ENCODE assay signal across 33 cellular contexts in genomic region chr5:94313188-94313587, GRCh38.
"Had no signal": no experiment of that assay in that cellular context is flagged by ENCODE, and none has a peak within 500 bp of the region (broad histone marks: within the 10 kb centered on the region; RNA-seq: fewer than 3 reads in every experiment).

No MANE protein-coding gene starts in this region.

- H3K9me3 ChIP-seq: adrenal gland, body of pancreas, breast epithelium had no signal

- H3K36me3 Mint-ChIP-seq: activated CD4-positive, alpha-beta memory T cell treated with anti-CD3 and anti-CD28 coated beads for 36 hours; activated CD8-positive, alpha-beta memory T cell treated with anti-CD3 and anti-CD28 coated beads, Interleukin-2, amount 10 ng/mL, durations not matched to agents 7 days and 5 days; activated naive CD4-positive, alpha-beta T cell treated with anti-CD3 and anti-CD28 coated beads, Interleukin-2, amount 50 U/mL, for 24 hours; activated naive CD8-positive, alpha-beta T cell treated with anti-CD3 and anti-CD28 coated beads for 36 hours had no signal

- H3K36me3 ChIP-seq: adrenal gland, breast epithelium, cardiac muscle cell had no signal

- DNase-seq: activated CD4-positive, alpha-beta memory T cell treated with anti-CD3 and anti-CD28 coated beads for 36 hours; activated CD4-positive, alpha-beta T cell treated with anti-CD3 and anti-CD28 coated beads for 36 hours; activated CD4-positive, alpha-beta T cell treated with anti-CD3 and anti-CD28 coated beads, Interleukin-2, amount 10 ng/mL, durations not matched to agents 24 days and 14 days; activated CD4-positive, CD25-positive, alpha-beta regulatory T cell; activated CD4-positive, CD25-positive, alpha-beta regulatory T cell treated with anti-CD3 and anti-CD28 coated beads, Interleukin-2, amount 50 U/mL, for 72 hours; activated CD8-positive, alpha-beta memory T cell treated with anti-CD3 and anti-CD28 coated beads, Interleukin-2, amount 10 ng/mL, durations not matched to agents 7 days and 5 days; activated CD8-positive, alpha-beta memory T cell treated with anti-CD3 and anti-CD28 coated beads, Interleukin-2, amount 50 U/mL, for 4 hours; activated CD8-positive, alpha-beta T cell treated with anti-CD3 and anti-CD28 coated beads, Interleukin-2, amount 10 ng/mL, durations not matched to agents 7 days and 5 days; activated effector memory CD4-positive, alpha-beta T cell treated with anti-CD3 and anti-CD28 coated beads, Interleukin-2, amount 50 U/mL, for 16 hours; activated naive CD4-positive, alpha-beta T cell treated with anti-CD3 and anti-CD28 coated beads for 36 hours; activated naive CD8-positive, alpha-beta T cell treated with anti-CD3 and anti-CD28 coated beads for 36 hours; activated naive CD8-positive, alpha-beta T cell treated with anti-CD3 and anti-CD28 coated beads, Interleukin-2, amount 50 U/mL, for 24 hours; activated T-cell treated with anti-CD3 and anti-CD28 coated beads, Interleukin-2, amount 50 U/mL, for 1 hour; activated T-cell treated with anti-CD3 and anti-CD28 coated beads, Interleukin-2, amount 50 U/mL, for 48 hours; adrenal gland; amygdala; aorta; body of pancreas; central memory CD4-positive, alpha-beta T cell; cerebellar nuclear complex; dorsolateral prefrontal cortex; effector memory CD4-positive, alpha-beta T cell; endodermal cell; foreskin fibroblast; head of caudate nucleus; T-helper 2 cell had no signal

- H3K4me1 Mint-ChIP-seq: activated CD4-positive, alpha-beta T cell treated with anti-CD3 and anti-CD28 coated beads for 36 hours; activated CD4-positive, alpha-beta T cell treated with anti-CD3 and anti-CD28 coated beads, Interleukin-2, amount 10 ng/mL, durations not matched to agents 24 days and 14 days; activated CD8-positive, alpha-beta memory T cell treated with anti-CD3 and anti-CD28 coated beads, Interleukin-2, amount 10 ng/mL, durations not matched to agents 7 days and 5 days; activated naive CD4-positive, alpha-beta T cell treated with anti-CD3 and anti-CD28 coated beads, Interleukin-2, amount 50 U/mL, for 24 hours; activated naive CD8-positive, alpha-beta T cell treated with anti-CD3 and anti-CD28 coated beads, Interleukin-2, amount 50 U/mL, for 24 hours had no signal

- H3K27ac Mint-ChIP-seq: activated CD4-positive, alpha-beta memory T cell treated with anti-CD3 and anti-CD28 coated beads for 36 hours; activated CD4-positive, alpha-beta T cell treated with anti-CD3 and anti-CD28 coated beads for 36 hours; activated CD4-positive, alpha-beta T cell treated with anti-CD3 and anti-CD28 coated beads, Interleukin-2, amount 10 ng/mL, durations not matched to agents 24 days and 14 days; activated CD8-positive, alpha-beta memory T cell treated with anti-CD3 and anti-CD28 coated beads, Interleukin-2, amount 10 ng/mL, durations not matched to agents 7 days and 5 days; activated CD8-positive, alpha-beta T cell treated with anti-CD3 and anti-CD28 coated beads, Interleukin-2, amount 10 ng/mL, durations not matched to agents 7 days and 5 days; activated naive CD4-positive, alpha-beta T cell treated with anti-CD3 and anti-CD28 coated beads for 36 hours; activated naive CD4-positive, alpha-beta T cell treated with anti-CD3 and anti-CD28 coated beads, Interleukin-2, amount 50 U/mL, for 24 hours; activated naive CD8-positive, alpha-beta T cell treated with anti-CD3 and anti-CD28 coated beads for 36 hours; activated naive CD8-positive, alpha-beta T cell treated with anti-CD3 and anti-CD28 coated beads, Interleukin-2, amount 50 U/mL, for 24 hours; activated T-helper 1 cell treated with anti-CD3 and anti-CD28 coated beads, Interleukin-12 subunit alpha, Interleukin-12 subunit beta, Interleukin-2, Interleukin-4 antibody, amounts not matched to agents 30 ng/mL and 10 ng/mL and 1 ng/mL, durations not matched to agents 14 hours and 24 hours and 36 hours; activated T-helper 2 cell treated with anti-CD3 and anti-CD28 coated beads, Interferon-gamma antibody, Interleukin-2, Interleukin-4, amounts not matched to agents 10 μg/mL and 5 μg/mL and 100 μg/mL, durations not matched to agents 14 hours and 24 hours and 36 hours; dendritic cell treated with granulocyte-macrophage colony-stimulating factor and Interleukin-4, amounts not matched to agents 40 ng/mL and 50 ng/mL, for 4 days; endodermal cell had no signal

- H3K27me3 Mint-ChIP-seq: activated CD4-positive, alpha-beta memory T cell treated with anti-CD3 and anti-CD28 coated beads for 36 hours; activated CD4-positive, alpha-beta T cell treated with anti-CD3 and anti-CD28 coated beads for 36 hours; activated CD8-positive, alpha-beta memory T cell treated with anti-CD3 and anti-CD28 coated beads, Interleukin-2, amount 10 ng/mL, durations not matched to agents 7 days and 5 days; activated naive CD4-positive, alpha-beta T cell treated with anti-CD3 and anti-CD28 coated beads, Interleukin-2, amount 50 U/mL, for 24 hours; activated naive CD8-positive, alpha-beta T cell treated with anti-CD3 and anti-CD28 coated beads for 36 hours; activated naive CD8-positive, alpha-beta T cell treated with anti-CD3 and anti-CD28 coated beads, Interleukin-2, amount 50 U/mL, for 24 hours; dendritic cell treated with granulocyte-macrophage colony-stimulating factor and Interleukin-4, amounts not matched to agents 40 ng/mL and 50 ng/mL, for 4 days had no signal

- H3K9me3 Mint-ChIP-seq: activated CD4-positive, alpha-beta memory T cell treated with anti-CD3 and anti-CD28 coated beads for 36 hours; activated CD4-positive, alpha-beta T cell treated with anti-CD3 and anti-CD28 coated beads, Interleukin-2, amount 10 ng/mL, durations not matched to agents 24 days and 14 days; activated naive CD4-positive, alpha-beta T cell treated with anti-CD3 and anti-CD28 coated beads for 36 hours; activated naive CD4-positive, alpha-beta T cell treated with anti-CD3 and anti-CD28 coated beads, Interleukin-2, amount 50 U/mL, for 24 hours; activated naive CD8-positive, alpha-beta T cell treated with anti-CD3 and anti-CD28 coated beads for 36 hours; activated naive CD8-positive, alpha-beta T cell treated with anti-CD3 and anti-CD28 coated beads, Interleukin-2, amount 50 U/mL, for 24 hours; activated T-helper 1 cell treated with anti-CD3 and anti-CD28 coated beads, Interleukin-12 subunit alpha, Interleukin-12 subunit beta, Interleukin-2, Interleukin-4 antibody, amounts not matched to agents 30 ng/mL and 10 ng/mL and 1 ng/mL, durations not matched to agents 14 hours and 24 hours and 36 hours; activated T-helper 2 cell treated with anti-CD3 and anti-CD28 coated beads, Interferon-gamma antibody, Interleukin-2, Interleukin-4, amounts not matched to agents 10 μg/mL and 5 μg/mL and 100 μg/mL, durations not matched to agents 14 hours and 24 hours and 36 hours; dendritic cell treated with granulocyte-macrophage colony-stimulating factor and Interleukin-4, amounts not matched to agents 40 ng/mL and 50 ng/mL, for 4 days; endodermal cell had no signal

- H3K4me3 Mint-ChIP-seq: activated CD4-positive, alpha-beta memory T cell treated with anti-CD3 and anti-CD28 coated beads for 36 hours; activated CD4-positive, alpha-beta T cell treated with anti-CD3 and anti-CD28 coated beads for 36 hours; activated CD4-positive, alpha-beta T cell treated with anti-CD3 and anti-CD28 coated beads, Interleukin-2, amount 10 ng/mL, durations not matched to agents 24 days and 14 days; activated CD8-positive, alpha-beta memory T cell treated with anti-CD3 and anti-CD28 coated beads, Interleukin-2, amount 10 ng/mL, durations not matched to agents 7 days and 5 days; activated CD8-positive, alpha-beta T cell treated with anti-CD3 and anti-CD28 coated beads, Interleukin-2, amount 10 ng/mL, durations not matched to agents 7 days and 5 days; activated naive CD4-positive, alpha-beta T cell treated with anti-CD3 and anti-CD28 coated beads for 36 hours; activated naive CD4-positive, alpha-beta T cell treated with anti-CD3 and anti-CD28 coated beads, Interleukin-2, amount 50 U/mL, for 24 hours; activated naive CD8-positive, alpha-beta T cell treated with anti-CD3 and anti-CD28 coated beads for 36 hours; activated naive CD8-positive, alpha-beta T cell treated with anti-CD3 and anti-CD28 coated beads, Interleukin-2, amount 50 U/mL, for 24 hours; activated T-helper 1 cell treated with anti-CD3 and anti-CD28 coated beads, Interleukin-12 subunit alpha, Interleukin-12 subunit beta, Interleukin-2, Interleukin-4 antibody, amounts not matched to agents 30 ng/mL and 10 ng/mL and 1 ng/mL, durations not matched to agents 14 hours and 24 hours and 36 hours; dendritic cell treated with granulocyte-macrophage colony-stimulating factor and Interleukin-4, amounts not matched to agents 40 ng/mL and 50 ng/mL, for 4 days; endodermal cell had no signal

- H3K27me3 ChIP-seq: adrenal gland, body of pancreas, breast epithelium, cardiac muscle cell, dorsolateral prefrontal cortex had no signal

- H3K4me3 ChIP-seq: adrenal gland, body of pancreas, breast epithelium, cardiac muscle cell, coronary artery, dorsolateral prefrontal cortex had no signal

- H3K27ac ChIP-seq: adrenal gland, body of pancreas, breast epithelium, cardiac muscle cell, coronary artery had no signal
